Comparison of ENCODE assay signal across 19 cellular contexts in genomic region chr1:116873680-116874271, GRCh38. TPM values are rescaled to one million over a fixed set of nuclear protein-coding genes. Genes with fewer than 3 reads are reported as not detected.
DNase-seq lines count a peak whose midpoint lies in the region; ATAC-seq and TF ChIP-seq lines count a peak whose summit lies in the region.
"Had no signal": no experiment of that assay in that cellular context is flagged by ENCODE, and none has a peak within 500 bp of the region (broad histone marks: within the 10 kb centered on the region; RNA-seq: fewer than 3 reads in every experiment).

No MANE protein-coding gene starts in this region.

- peak; percentile 44 for DNase-seq in stimulated activated CD4-positive, alpha-beta T cell treated with anti-CD3 and anti-CD28 coated beads, Interleukin-15, amount 100 ng/mL, for 24 hours
- DNase-seq in stimulated activated CD4-positive, alpha-beta T cell treated with anti-CD3 and anti-CD28 coated beads, Interleukin-12 subunit alpha, Interleukin-12 subunit beta, amount 100 ng/mL, for 4 hours, result no peak
- DNase-seq in SK-N-MC (ENCODE audit: low read depth, low spot score) (no peak), epithelial cell of prostate (ENCODE audit: low read depth, low spot score) (no peak), dorsolateral prefrontal cortex (no peak), SHP77 (lab: John Stamatoyannopoulos, UW) (no peak)
- DNase-seq in stimulated activated naive CD8-positive, alpha-beta T cell treated with anti-CD3 and anti-CD28 coated beads, Interleukin-15, amount 100 ng/mL, for 72 hours, result peak in 1 of 2 donors; percentile 30
- DNase-seq: activated effector memory CD4-positive, alpha-beta T cell treated with anti-CD3 and anti-CD28 coated beads, Interleukin-2, amount 50 U/mL, for 16 hours; BE2C; caudate nucleus; GOT3; head of caudate nucleus; islet precursor cell; mucosa of descending colon; NCI-H1092 treated with DMSO at 0.1 percent for 48 hours; NCI-H510A treated with DMSO at 0.1 percent for 48 hours; PC-9 had no signal

- H3K27ac Mint-ChIP-seq in stimulated activated naive CD8-positive, alpha-beta T cell treated with anti-CD3 and anti-CD28 coated beads, Interleukin-15, amount 100 ng/mL, for 72 hours, result peak overlapping the region in 1 of 2 donors; percentile 38

- H3K9me3 Mint-ChIP-seq in stimulated activated naive CD8-positive, alpha-beta T cell treated with anti-CD3 and anti-CD28 coated beads, Interleukin-15, amount 100 ng/mL, for 72 hours, result no peaks in the 10 kb centered on the region

- H3K27me3 Mint-ChIP-seq in stimulated activated naive CD8-positive, alpha-beta T cell treated with anti-CD3 and anti-CD28 coated beads, Interleukin-15, amount 100 ng/mL, for 72 hours, result no peaks in the 10 kb centered on the region

- peak overlapping the region; percentile 20; the same call in 1 of the 2 replicates for H3K4me3 ChIP-seq in SK-N-MC
- H3K4me3 ChIP-seq in dorsolateral prefrontal cortex, result no peak overlapping the region
- H3K4me3 ChIP-seq: mucosa of descending colon, PC-9 had no signal

- no peak overlapping the region; the same call in 1 of the 2 replicates for H3K27ac ChIP-seq in SK-N-MC
- H3K27ac ChIP-seq in epithelial cell of prostate, result peak overlapping the region; percentile 28
- no peak overlapping the region for H3K27ac ChIP-seq in dorsolateral prefrontal cortex
- H3K27ac ChIP-seq: parathyroid adenoma, PC-9 had no signal

- peak overlapping the region in 1 of 2 donors; percentile 2 for H3K4me3 Mint-ChIP-seq in stimulated activated naive CD8-positive, alpha-beta T cell treated with anti-CD3 and anti-CD28 coated beads, Interleukin-15, amount 100 ng/mL, for 72 hours

- intact Hi-C loops in dorsolateral prefrontal cortex (cut with DNase I), result no loop called here

- no peak overlapping the region for H3K9ac ChIP-seq in SK-N-MC (ENCODE audit: insufficient read length)
- H3K9ac ChIP-seq: parathyroid adenoma had no signal

- peaks cover 21% of the 10 kb centered on the region for H3K4me1 Mint-ChIP-seq in stimulated activated naive CD8-positive, alpha-beta T cell treated with anti-CD3 and anti-CD28 coated beads, Interleukin-15, amount 100 ng/mL, for 72 hours

- no peaks in the 10 kb centered on the region for H3K9me3 ChIP-seq in SK-N-MC (ENCODE audit: low read depth, low read length)
- H3K9me3 ChIP-seq: BE2C, mucosa of descending colon had no signal

- peaks cover 0 to 8% (median 0%) of the 10 kb centered on the region in 45 donors for H3K27me3 ChIP-seq in dorsolateral prefrontal cortex
- H3K27me3 ChIP-seq: BE2C had no signal

- peak; percentile 67 for ATAC-seq in stimulated activated naive CD8-positive, alpha-beta T cell treated with anti-CD3 and anti-CD28 coated beads, Interleukin-15, amount 100 ng/mL, for 72 hours
- ATAC-seq in GM19324 (IDR thresholded peaks at IDR 0.05; ENCODE audit: low FRiP score, unreplicated experiment), result no peak
- ATAC-seq: mucosa of descending colon had no signal

- no peaks in the 10 kb centered on the region for H3K36me3 ChIP-seq in SK-N-MC (ENCODE audit: insufficient read depth, low read length)
- H3K36me3 ChIP-seq: BE2C had no signal

- no peak for TF ChIP-seq CTCF in dorsolateral prefrontal cortex (IDR thresholded peaks at IDR 0.05 in 54 of 56, conservative IDR thresholded peaks at IDR 0.05 in 2 of 56; ENCODE audit: low read depth in 1 of 56, partially characterized antibody in 56 of 56)

RNA-seq across cellular contexts. Expression of gene PTGFRN, which starts 35.9 kb away (rescaled TPM):
- 10 to 100 TPM; 10.1 to 48.6 (median 27.8) TPM for total RNA-seq in dorsolateral prefrontal cortex
